ENCODE assay signal across 8 cellular contexts in genomic region chr12:124913474-124914391, GRCh38. TPM values are rescaled to one million over a fixed set of nuclear protein-coding genes. Genes with fewer than 3 reads are reported as not detected.
A peak's percentile ranks its signal among the peaks of the same experiment; 100 is the strongest.
DNase-seq lines count a peak whose midpoint lies in the region; ATAC-seq and TF ChIP-seq lines count a peak whose summit lies in the region.

No MANE protein-coding gene starts in this region.

- intact Hi-C loops in head of caudate nucleus (cut with DNase I) = no loop called here
- intact Hi-C loops in posterior vena cava (cut with DNase I) = no loop called here

- H3K4me1 ChIP-seq in urinary bladder (ENCODE audit: insufficient read depth) = no peaks in the 10 kb centered on the region

- peaks cover 1% of the 10 kb centered on the region for H3K36me3 ChIP-seq in urinary bladder (ENCODE audit: insufficient read depth)

- WGBS in urinary bladder = 5% methylated on average over 46 of the region's 46 CpGs

- H3K4me3 ChIP-seq in urinary bladder (ENCODE audit: low read depth, low read length) = peak overlapping the region; percentile 89

- TF ChIP-seq CTCF in 22Rv1 (IDR thresholded peaks at IDR 0.05) = peak; percentile 91

- H3K27ac ChIP-seq in 22Rv1 (peak overlapping the region; percentile 100), urinary bladder (ENCODE audit: low read depth) (peak overlapping the region; percentile 100)

- peak; percentile 18 for ATAC-seq in GM21381 (IDR thresholded peaks at IDR 0.05; ENCODE audit: unreplicated experiment)

- peak; percentile 71 for DNase-seq in NCI-H226
- peak; percentile 83 for DNase-seq in activated effector memory CD4-positive, alpha-beta T cell treated with Interleukin-2 at 50 U/mL for 16 hours
- peak; percentile 78 to 96 (median 88) for DNase-seq in head of caudate nucleus
- peak; percentile 95 for DNase-seq in posterior vena cava (ENCODE audit: low spot score)
- no peak for DNase-seq in NCI-H1436 treated with DMSO at 0.1 percent for 48 hours (lab: John Stamatoyannopoulos, UW)

RNA-seq across cellular contexts. Expression of gene UBC, which starts 0.7 kb away (rescaled TPM):
- 1,000 to 10,000 TPM in 1 of 2 donors, 100 to 1,000 TPM in 1; 993 to 1,405 TPM for total RNA-seq in posterior vena cava
- 857 TPM for total RNA-seq in urinary bladder
- polyA plus RNA-seq in urinary bladder = 1,396 TPM

RNA-seq across cellular contexts. Expression of gene SCARB1, which starts 50.1 kb away (rescaled TPM):
- total RNA-seq in posterior vena cava (10 to 100 TPM; 13.0 to 14.3 TPM), urinary bladder (7.8 TPM)
- polyA plus RNA-seq in urinary bladder = 39.6 TPM
